14 cellular contexts compared by ENCODE assay signal in genomic region chr2:63712748-63713147, GRCh38.
DNase-seq lines count a peak whose midpoint lies in the region; ATAC-seq and TF ChIP-seq lines count a peak whose summit lies in the region.
"Had no signal": no experiment of that assay in that cellular context is flagged by ENCODE, and none has a peak within 500 bp of the region (broad histone marks: within the 10 kb centered on the region; RNA-seq: fewer than 3 reads in every experiment).

No MANE protein-coding gene starts in this region.

- H3K27ac ChIP-seq in parathyroid adenoma, result no peak overlapping the region
- H3K27ac ChIP-seq: pancreas had no signal

- H3K9ac ChIP-seq in parathyroid adenoma, result no peak overlapping the region

- no peaks in the 10 kb centered on the region for H3K27me3 ChIP-seq in parathyroid adenoma (ENCODE audit: control insufficient read depth, insufficient read depth, low read length)
- H3K27me3 ChIP-seq: pancreas had no signal

- no peaks in the 10 kb centered on the region for H3K9me3 ChIP-seq in parathyroid adenoma (ENCODE audit: control insufficient read depth, low read length)
- H3K9me3 ChIP-seq: pancreas had no signal

- H3K4me2 ChIP-seq in parathyroid adenoma (ENCODE audit: low read length), result no peak overlapping the region

- ATAC-seq in GM21619 (IDR thresholded peaks at IDR 0.05; ENCODE audit: unreplicated experiment), result no peak

- H3K36me3 ChIP-seq in parathyroid adenoma (ENCODE audit: control insufficient read depth, insufficient read depth, low read length), result no peaks in the 10 kb centered on the region
- H3K36me3 ChIP-seq: pancreas had no signal

- TF ChIP-seq CTCF in parathyroid adenoma (IDR thresholded peaks at IDR 0.05), result no peak

- DNase-seq in EH (ENCODE audit: low read depth) (peak; percentile 48), NCI-H2227 treated with DMSO at 0.1 percent for 48 hours (lab: John Stamatoyannopoulos, UW) (peak; percentile 27), fibroblast of gingiva (ENCODE audit: low read depth) (peak; percentile 87), cerebellar cortex (ENCODE audit: low spot score) (no peak), SIG-M5 (lab: John Stamatoyannopoulos, UW) (no peak), NCI-H187 treated with DMSO at 0.1 percent for 48 hours (lab: John Stamatoyannopoulos, UW) (no peak)
- DNase-seq: activated CD4-positive, alpha-beta T cell treated with anti-CD3 and anti-CD28 coated beads for 1 hour; activated naive CD8-positive, alpha-beta T cell treated with anti-CD3 and anti-CD28 coated beads, Interleukin-2, amount 10 ng/mL, durations not matched to agents 7 days and 5 days; KG1; pancreas; stimulated activated CD4-positive, alpha-beta T cell treated with anti-CD3 and anti-CD28 coated beads, Interleukin-2, amount 100 ng/mL, for 48 hours; SW 1271 had no signal

- no peaks in the 10 kb centered on the region for H3K4me1 ChIP-seq in parathyroid adenoma
- H3K4me1 ChIP-seq: pancreas had no signal

- H2AFZ ChIP-seq in parathyroid adenoma, result peak overlapping the region; percentile 22

- no peak overlapping the region for H3K4me3 ChIP-seq in parathyroid adenoma (ENCODE audit: low read depth, low read length)
- H3K4me3 ChIP-seq: pancreas had no signal

- H3K79me2 ChIP-seq in parathyroid adenoma, result no peaks in the 10 kb centered on the region

Comparison
In these comparisons a context has a peak if more than half of its experiments do, and no peak if none do; other contexts are left out.
1. DNase-seq: peak in EH (single experiment), NCI-H2227 treated with DMSO at 0.1 percent for 48 hours (single experiment) and fibroblast of gingiva (single experiment); none in cerebellar cortex (single experiment), SIG-M5 (single experiment) and NCI-H187 treated with DMSO at 0.1 percent for 48 hours (single experiment).